In the genomic region with DNA sequence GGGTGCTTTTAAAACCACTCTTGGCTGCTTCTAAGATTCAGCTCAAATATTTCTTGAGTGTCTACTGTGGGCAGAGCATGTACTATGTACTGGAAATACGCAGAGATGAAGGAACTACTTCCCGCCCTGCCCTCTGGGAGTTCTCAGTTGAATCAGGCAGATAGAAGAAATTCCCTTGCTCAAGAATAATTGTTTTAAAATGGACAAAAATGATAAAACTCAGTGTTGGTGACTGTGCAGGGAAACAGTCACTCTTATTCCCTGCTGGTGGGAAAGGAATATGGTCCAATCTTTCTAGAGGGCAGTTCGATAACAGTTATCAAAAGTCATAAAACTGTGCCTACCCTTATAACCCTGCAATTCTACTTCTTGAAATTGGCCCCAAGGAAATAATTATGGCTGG, we compare ENCODE assay signal across 1 cellular context.
TF ChIP-seq lines count a peak whose summit lies in the region.

No MANE protein-coding gene starts in this region.

TF ChIP-seq in K562, 482 proteins besides CTCF, POLR2A, EP300 and RAD21:
- TF ChIP-seq, protein P1, sequence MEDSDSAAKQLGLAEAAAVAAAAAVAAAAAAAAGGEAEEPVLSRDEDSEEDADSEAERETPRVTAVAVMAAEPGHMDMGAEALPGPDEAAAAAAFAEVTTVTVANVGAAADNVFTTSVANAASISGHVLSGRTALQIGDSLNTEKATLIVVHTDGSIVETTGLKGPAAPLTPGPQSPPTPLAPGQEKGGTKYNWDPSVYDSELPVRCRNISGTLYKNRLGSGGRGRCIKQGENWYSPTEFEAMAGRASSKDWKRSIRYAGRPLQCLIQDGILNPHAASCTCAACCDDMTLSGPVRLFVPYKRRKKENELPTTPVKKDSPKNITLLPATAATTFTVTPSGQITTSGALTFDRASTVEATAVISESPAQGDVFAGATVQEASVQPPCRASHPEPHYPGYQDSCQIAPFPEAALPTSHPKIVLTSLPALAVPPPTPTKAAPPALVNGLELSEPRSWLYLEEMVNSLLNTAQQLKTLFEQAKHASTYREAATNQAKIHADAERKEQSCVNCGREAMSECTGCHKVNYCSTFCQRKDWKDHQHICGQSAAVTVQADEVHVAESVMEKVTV (CRISPR knock-in tag; IDR thresholded peaks at IDR 0.05): no peak
- TF ChIP-seq ZNF644 (tag; IDR thresholded peaks at IDR 0.05; ENCODE audit: low read depth) (no peak), NEUROD1 (IDR thresholded peaks at IDR 0.05; ENCODE audit: borderline replicate concordance, low read depth, low read length, partially characterized antibody) (no peak), RBM25 (IDR thresholded peaks at IDR 0.05; ENCODE audit: low read depth, low read length, severe bottlenecking) (peak; percentile 79)
TF ChIP-seq in K562: peak in this region for 1.
